ENCODE assay signal across 8 cellular contexts in the genomic region with DNA sequence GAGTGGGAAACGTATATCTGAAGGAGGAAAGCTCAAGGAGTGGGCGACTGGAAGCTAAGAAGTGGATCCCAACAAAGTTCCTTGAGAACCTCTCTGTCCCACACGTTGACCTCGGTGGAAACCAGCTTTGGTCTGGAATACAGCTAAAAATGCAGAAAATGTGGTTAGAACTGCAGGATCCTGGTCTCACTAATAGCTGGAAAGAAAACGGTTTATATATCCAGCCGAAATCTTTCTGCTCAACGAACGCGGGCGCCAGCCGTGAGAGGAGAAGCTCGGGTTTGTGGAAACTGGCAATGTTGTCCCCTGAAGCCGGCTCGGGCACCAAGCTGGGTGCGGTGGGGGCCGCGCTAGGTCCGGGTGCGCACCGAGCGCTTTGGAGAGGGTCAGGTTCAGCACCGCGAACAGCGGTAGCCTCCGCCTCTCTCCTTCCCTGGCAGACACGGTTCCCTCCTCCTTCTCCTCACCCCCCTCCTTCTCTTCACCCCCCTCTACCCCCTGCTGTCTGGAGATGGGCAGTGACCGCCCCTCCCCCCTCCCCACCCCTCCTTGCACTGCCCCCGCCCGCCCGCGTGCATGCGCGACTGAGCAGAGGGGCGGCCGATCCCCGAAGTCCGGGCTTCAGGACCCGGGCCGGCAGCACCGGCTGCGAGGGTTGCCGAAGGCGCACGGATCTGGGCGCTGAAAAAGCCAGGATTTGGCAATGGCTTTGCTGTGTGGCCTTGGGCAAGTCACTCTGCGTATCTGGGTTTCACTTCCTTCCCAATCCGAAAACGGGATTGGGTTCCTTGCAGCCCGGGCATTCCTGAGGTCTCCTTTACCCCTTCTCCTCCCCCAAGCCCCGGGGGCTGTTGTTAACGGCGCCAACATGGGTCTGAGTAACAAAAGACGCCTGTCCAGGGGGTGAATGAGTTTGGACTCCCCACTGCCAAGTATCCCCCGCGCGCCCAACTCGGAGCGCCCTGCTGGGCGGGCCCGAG. TPM values are rescaled to one million over a fixed set of nuclear protein-coding genes. Genes with fewer than 3 reads are reported as not detected.
A peak's percentile ranks its signal among the peaks of the same experiment; 100 is the strongest.
DNase-seq lines count a peak whose midpoint lies in the region; ATAC-seq, FAIRE-seq and TF ChIP-seq lines count a peak whose summit lies in the region.

A gene with protein sequence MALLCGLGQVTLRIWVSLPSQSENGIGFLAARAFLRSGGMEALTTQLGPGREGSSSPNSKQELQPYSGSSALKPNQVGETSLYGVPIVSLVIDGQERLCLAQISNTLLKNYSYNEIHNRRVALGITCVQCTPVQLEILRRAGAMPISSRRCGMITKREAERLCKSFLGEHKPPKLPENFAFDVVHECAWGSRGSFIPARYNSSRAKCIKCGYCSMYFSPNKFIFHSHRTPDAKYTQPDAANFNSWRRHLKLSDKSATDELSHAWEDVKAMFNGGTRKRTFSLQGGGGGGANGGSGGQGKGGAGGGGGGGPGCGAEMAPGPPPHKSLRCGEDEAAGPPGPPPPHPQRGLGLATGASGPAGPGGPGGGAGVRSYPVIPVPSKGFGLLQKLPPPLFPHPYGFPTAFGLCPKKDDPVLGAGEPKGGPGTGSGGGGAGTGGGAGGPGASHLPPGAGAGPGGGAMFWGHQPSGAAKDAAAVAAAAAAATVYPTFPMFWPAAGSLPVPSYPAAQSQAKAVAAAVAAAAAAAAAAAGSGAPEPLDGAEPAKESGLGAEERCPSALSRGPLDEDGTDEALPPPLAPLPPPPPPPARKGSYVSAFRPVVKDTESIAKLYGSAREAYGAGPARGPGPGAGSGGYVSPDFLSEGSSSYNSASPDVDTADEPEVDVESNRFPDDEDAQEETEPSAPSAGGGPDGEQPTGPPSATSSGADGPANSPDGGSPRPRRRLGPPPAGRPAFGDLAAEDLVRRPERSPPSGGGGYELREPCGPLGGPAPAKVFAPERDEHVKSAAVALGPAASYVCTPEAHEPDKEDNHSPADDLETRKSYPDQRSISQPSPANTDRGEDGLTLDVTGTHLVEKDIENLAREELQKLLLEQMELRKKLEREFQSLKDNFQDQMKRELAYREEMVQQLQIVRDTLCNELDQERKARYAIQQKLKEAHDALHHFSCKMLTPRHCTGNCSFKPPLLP (plus strand): TSS at position 610 of the 980 bp plus-strand sequence. CDS start 94 bp downstream, at position 704.

- H3K27me3 ChIP-seq in HUES48 (ENCODE audit: control insufficient read depth, insufficient read depth, low read length) (peaks cover 100% of the 10 kb centered on the region), HepG2 (ENCODE audit: control insufficient read depth in 1 of 2, insufficient read depth in 2 of 2, low read length in 2 of 2) (peaks cover 15 to 66% of the 10 kb centered on the region in 2 experiments), thyroid gland (peaks cover 73% of the 10 kb centered on the region)

- WGBS in HepG2 (ENCODE audit: low lambda C conversion rate), result 37% methylated on average over 37 of the region's 60 CpGs
- 3 to 8% methylated on average over 23 to 42 of the region's 60 CpGs for WGBS in thyroid gland, 2 donors

- TF ChIP-seq CTCF in astrocyte of the spinal cord (IDR thresholded peaks at IDR 0.05; ENCODE audit: low read depth, low read length), result no peak
- no peak for TF ChIP-seq CTCF in HepG2 (CRISPR knock-in tag; IDR thresholded peaks at IDR 0.05)
- no peak for TF ChIP-seq CTCF in thyroid gland (IDR thresholded peaks at IDR 0.05)

- CTCF ChIA-PET in HepG2 (lab: Yijun Ruan, JAX; ENCODE audit: low intra/inter-chr PET ratio, low total read pairs), result no interaction called here

- ATAC-seq in HepG2, result no peak
- ATAC-seq in HG02610 (IDR thresholded peaks at IDR 0.05; ENCODE audit: unreplicated experiment), result no peak

- no peaks in the 10 kb centered on the region for H3K79me2 ChIP-seq in HepG2 (ENCODE audit: insufficient read depth, low read length)

- H3K9me3 ChIP-seq in HUES48 (ENCODE audit: control insufficient read depth, insufficient read depth, low read length) (no peaks in the 10 kb centered on the region), HepG2 (ENCODE audit: low read length) (no peaks in the 10 kb centered on the region), thyroid gland (no peaks in the 10 kb centered on the region)

- TF ChIP-seq POLR2A in HepG2 (IDR thresholded peaks at IDR 0.05; ENCODE audit: insufficient read depth in 1 of 2, low read depth in 2 of 2, low read length in 2 of 2) (no peak), thyroid gland (IDR thresholded peaks at IDR 0.05) (no peak)

- peaks cover 7% of the 10 kb centered on the region; the same call in 1 of the 2 replicates for H4K20me1 ChIP-seq in HepG2 (ENCODE audit: insufficient read depth, low read length)

- H3K9ac ChIP-seq in HUES48 (ENCODE audit: low read depth, low read length) (no peak within 1 kb of the TSS), HepG2 (ENCODE audit: insufficient read depth, low read depth, low read length) (no peak within 1 kb of the TSS)

- no TSS peak for BruUV-seq in HepG2 (replicated peaks; lab: Mats Ljungman, UMichigan)

- in situ Hi-C loops in astrocyte of the spinal cord (cut with HindIII; ENCODE audit: low sequenced_read_pairs) (no loop called here), HepG2 (cut with HindIII; ENCODE audit: extremely low pct_ligation_motif_present, low pct_unique_long_range_greater_than_20kb) (no loop called here)

- H3K4me2 ChIP-seq in HepG2 (ENCODE audit: low read depth, low read length), result no peak within 1 kb of the TSS

- no peak for FAIRE-seq in HepG2 (lab: Jason Lieb, UNC)

- TF ChIP-seq EP300 in HepG2 (IDR thresholded peaks at IDR 0.05; ENCODE audit: low read depth in 2 of 2, low read length in 2 of 2) (no peak), HepG2 (CRISPR knock-in tag; IDR thresholded peaks at IDR 0.05; ENCODE audit: borderline replicate concordance) (no peak)

- peak; percentile 78 for DNase-seq in AG08396 (ENCODE audit: low spot score)
- DNase-seq in astrocyte of the spinal cord (ENCODE audit: low read depth, low spot score), result peak; percentile 26
- no peak for DNase-seq in HepG2 (ENCODE audit: low spot score)
- no peak for DNase-seq in NCI-H2081 treated with DMSO at 0.1 percent for 48 hours (lab: John Stamatoyannopoulos, UW)
- no peak for DNase-seq in NCI-H526 treated with DMSO at 0.1 percent for 48 hours (lab: John Stamatoyannopoulos, UW)
- DNase-seq in thyroid gland, result no peak

- no peak within 1 kb of the TSS for H2AFZ ChIP-seq in HepG2 (ENCODE audit: low read length)

- no peak within 1 kb of the TSS for H3K27ac ChIP-seq in HUES48 (ENCODE audit: low read depth, low read length)
- H3K27ac ChIP-seq in HepG2 (ENCODE audit: extremely low read length, insufficient read depth, low read length), result no peak within 1 kb of the TSS
- no peak within 1 kb of the TSS for H3K27ac ChIP-seq in thyroid gland

- intact Hi-C loops in HepG2 (cut with micrococcal nuclease; ENCODE audit: unreplicated experiment), result no loop called here
- intact Hi-C loops in thyroid gland (cut with DNase I), result no loop called here

- POLR2A ChIA-PET in HepG2 (lab: Yijun Ruan, JAX), result no interaction called here

- H3K4me3 ChIP-seq in HUES48 (ENCODE audit: low read depth, low read length), result peak within 1 kb of the TSS; percentile 40; the same call in 1 of the 2 replicates
- H3K4me3 ChIP-seq in astrocyte of the spinal cord (ENCODE audit: low read depth, low read length), result no peak within 1 kb of the TSS
- H3K4me3 ChIP-seq in HepG2 (replicated peaks in 1 of 3; ENCODE audit: insufficient read depth in 1 of 3, low read depth in 2 of 3, low read length in 3 of 3), result no peak within 1 kb of the TSS
- H3K4me3 ChIP-seq in thyroid gland (replicated peaks in 1 of 3), result no peak within 1 kb of the TSS

- no peaks in the 10 kb centered on the region for H3K36me3 ChIP-seq in HUES48 (ENCODE audit: control insufficient read depth, insufficient read depth, low read length)
- no peaks in the 10 kb centered on the region for H3K36me3 ChIP-seq in HepG2 (replicated peaks in 1 of 2; ENCODE audit: control insufficient read depth in 1 of 2, insufficient read depth in 2 of 2, low read length in 2 of 2)
- H3K36me3 ChIP-seq in thyroid gland, result no peaks in the 10 kb centered on the region

- no peak for TF ChIP-seq RAD21 in HepG2 (CRISPR knock-in tag; IDR thresholded peaks at IDR 0.05)

- H3K4me1 ChIP-seq in HUES48 (ENCODE audit: control insufficient read depth, insufficient read depth, low read length), result peaks cover 45% of the 10 kb centered on the region
- H3K4me1 ChIP-seq in HepG2 (ENCODE audit: insufficient read depth, low read length), result no peaks in the 10 kb centered on the region
- peaks cover 32 to 76% of the 10 kb centered on the region in 2 donors for H3K4me1 ChIP-seq in thyroid gland

TF ChIP-seq in HepG2, 621 proteins besides CTCF, POLR2A, EP300 and RAD21 (continues in another document):
- TF ChIP-seq MIER2 (CRISPR knock-in tag; IDR thresholded peaks at IDR 0.05), result 0 out of 2 replicates have a peak, but pooled peaks have one; percentile 69

RNA-seq across cellular contexts. Expression of the gene that starts here (rescaled TPM):
- 0.09 and 0.10 TPM in 2 replicates for total RNA-seq in HepG2 (2016; rRNA removed; fragmentation: Illumina TruSeq; extraction: Trizol)
- total RNA-seq in HepG2 (2016; cell fraction: cytosol; rRNA removed; fragmentation: Illumina TruSeq; extraction: Trizol; ENCODE audit: low read depth), result 0.10 TPM in 1 of 2 replicates, not detected in the other
- total RNA-seq in HepG2 (2016; cell fraction: insoluble cytoplasmic fraction; rRNA removed; fragmentation: Illumina TruSeq; extraction: Trizol), result 0.09 TPM in 1 of 2 replicates, not detected in the other
- not detected in 2 replicates for total RNA-seq in HepG2 (2016; cell fraction: membrane; rRNA removed; fragmentation: Illumina TruSeq; extraction: Trizol)
- 0.25 TPM in 1 of 2 replicates, not detected in the other for total RNA-seq in HepG2 (2016; cell fraction: nucleus; rRNA removed; fragmentation: Illumina TruSeq; extraction: Trizol)
- 0.11 and 0.14 TPM in 2 replicates for polyA plus RNA-seq in HepG2 (2011; rRNA removed)
- 0.04 and 0.09 TPM in 2 replicates for polyA plus RNA-seq in HepG2 (2011; cell fraction: cytosol; rRNA removed)
- 0.96 and 1.0 TPM in 2 replicates for polyA plus RNA-seq in HepG2 (2011; cell fraction: nucleus; rRNA removed)
- polyA plus RNA-seq in HepG2 (2012), result 0.27 and 0.28 TPM in 2 replicates
- polyA plus RNA-seq in HepG2 (2016; cell fraction: cytosol; fragmentation: Illumina TruSeq; extraction: Trizol; ENCODE audit: low read depth), result not detected in 2 replicates
- polyA plus RNA-seq in HepG2 (2016; cell fraction: insoluble cytoplasmic fraction; fragmentation: Illumina TruSeq; extraction: Trizol; ENCODE audit: low read depth), result 0.05 and 0.14 TPM in 2 replicates
- not detected in 2 replicates for polyA plus RNA-seq in HepG2 (2016; cell fraction: membrane; fragmentation: Illumina TruSeq; extraction: Trizol; ENCODE audit: low read depth)
- polyA plus RNA-seq in HepG2 (2016; cell fraction: nucleus; fragmentation: Illumina TruSeq; extraction: Trizol; ENCODE audit: insufficient read depth, low read depth), result 0.35 and 0.36 TPM in 2 replicates
- polyA minus RNA-seq in HepG2 (2011; rRNA and poly(A)+ RNA removed; ENCODE audit: low replicate concordance), result 0.28 and 0.80 TPM in 2 replicates
- polyA minus RNA-seq in HepG2 (2011; cell fraction: cytosol; rRNA and poly(A)+ RNA removed), result not detected in 2 replicates
- polyA minus RNA-seq in HepG2 (2011; cell fraction: nucleus; rRNA and poly(A)+ RNA removed), result 0.75 and 0.90 TPM in 2 replicates
- 1 to 10 TPM in 1 of 4 donors, under 1 TPM in 3; 0.49 to 1.2 (median 0.85) TPM for total RNA-seq in thyroid gland

Comparison
In these comparisons a context has a peak if more than half of its experiments do, and no peak if none do; other contexts are left out.
1. DNase-seq: peak in AG08396 (single experiment) and astrocyte of the spinal cord (single experiment); none in HepG2 (single experiment), NCI-H2081 treated with DMSO at 0.1 percent for 48 hours (single experiment), NCI-H526 treated with DMSO at 0.1 percent for 48 hours (single experiment) and thyroid gland (0 of 2).